ENCODE assay signal across 8 cellular contexts in the genomic region with DNA sequence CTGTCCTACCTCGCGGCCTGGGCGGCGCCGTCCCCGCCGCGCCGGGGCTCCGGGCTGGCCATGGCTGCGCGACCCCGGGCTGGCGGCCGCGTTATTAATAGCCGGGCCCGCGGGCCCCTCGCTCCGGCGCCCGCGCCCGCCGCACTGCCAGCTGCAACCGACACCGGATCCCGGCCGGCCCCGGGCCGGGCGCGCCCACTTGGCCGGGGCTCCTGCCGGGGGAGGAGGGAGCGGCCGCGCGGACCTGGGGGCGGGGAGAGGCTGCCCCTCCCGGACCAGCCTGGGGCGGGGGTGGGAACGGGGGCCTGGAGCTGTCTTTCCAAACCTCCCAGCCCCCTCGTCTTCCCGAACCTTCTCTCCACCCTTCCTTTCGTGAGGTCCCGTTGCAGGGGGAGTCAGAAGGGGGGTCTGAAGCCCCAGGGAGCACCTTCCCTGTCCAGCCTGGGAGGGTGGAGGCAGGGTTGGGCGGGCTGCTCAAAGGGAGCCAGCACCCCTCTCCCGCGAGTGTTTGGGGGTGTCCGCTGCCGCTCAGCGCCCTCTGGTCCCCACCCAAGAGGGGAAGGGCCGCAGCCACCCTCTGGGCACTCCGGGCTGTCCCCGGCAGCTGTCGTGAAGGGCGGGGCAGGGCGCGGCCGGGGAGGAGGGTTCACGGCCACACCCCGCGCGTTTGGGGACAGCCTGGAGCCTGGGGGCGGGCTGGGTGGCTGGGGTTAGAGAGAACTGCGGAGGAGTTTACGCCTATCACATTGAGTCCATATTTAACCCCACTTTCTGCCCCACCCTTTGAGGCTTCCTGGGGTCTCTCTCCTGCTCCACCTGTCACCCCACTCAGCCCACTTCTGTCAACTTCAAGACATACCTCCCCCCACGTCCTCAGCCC. TPM values are rescaled to one million over a fixed set of nuclear protein-coding genes. Genes with fewer than 3 reads are reported as not detected.
DNase-seq lines count a peak whose midpoint lies in the region; ATAC-seq and TF ChIP-seq lines count a peak whose summit lies in the region.

Gene SYNC (minus strand): TSS at position 172 of the 880 bp plus-strand sequence. CDS start 110 bp downstream, at position 62.

- CTCF ChIA-PET in activated B cell treated with CpG ODN at 0.5 μM for 24 hours (lab: Charles Lee) = interaction anchor here (2.1 kb wide), 1 partner anchor 9 kb away, joined by 7 read pairs; no protein-coding TSS in a partner anchor

- H3K79me2 ChIP-seq in GM23248 (ENCODE audit: insufficient read depth) = peaks cover 45% of the 10 kb centered on the region
- peaks cover 14% of the 10 kb centered on the region for H3K79me2 ChIP-seq in fibroblast of lung (ENCODE audit: control insufficient read depth, insufficient read depth, low read length)

- TF ChIP-seq CTCF in activated B cell treated with CpG ODN at 0.5 μM for 24 hours (IDR thresholded peaks at IDR 0.05) (no peak), fibroblast of lung (conservative IDR thresholded peaks at IDR 0.05 in 1 of 2, IDR thresholded peaks at IDR 0.05 in 1 of 2; ENCODE audit: low read depth in 1 of 2, low read length in 2 of 2) (no peak), vagina (IDR thresholded peaks at IDR 0.05) (no peak)

- H3K4me3 ChIP-seq in GM23248 (peak within 1 kb of the TSS; percentile 77), fibroblast of lung (replicated peaks in 1 of 4; ENCODE audit: control extremely low read depth in 1 of 4, insufficient read depth in 1 of 4, low read depth in 3 of 4, low read length in 4 of 4) (peak within 1 kb of the TSS; percentile 66 to 77 (median 70)), muscle layer of colon (ENCODE audit: low read depth in 1 of 2, low read length in 2 of 2) (peak within 1 kb of the TSS; percentile 68 to 84), vagina (peak within 1 kb of the TSS; percentile 67 to 83)

- H3K9ac ChIP-seq in GM23248 (peak within 1 kb of the TSS; percentile 94), fibroblast of lung (ENCODE audit: insufficient read depth, low read length) (peak within 1 kb of the TSS; percentile 88), muscle layer of colon (ENCODE audit: low read length) (peak within 1 kb of the TSS; percentile 71)

- peak within 1 kb of the TSS; percentile 69 for H2AFZ ChIP-seq in GM23248
- peak within 1 kb of the TSS; percentile 65 for H2AFZ ChIP-seq in fibroblast of lung (ENCODE audit: low read length)

- 2% methylated on average over 27 to 45 of the region's 70 CpGs for WGBS in GM23248 (ENCODE audit: low coverage in 1 of 2, low lambda C conversion rate in 2 of 2, missing lambda C conversion rate in 2 of 2), 2 experiments

- H3K4me1 ChIP-seq in GM23248 (ENCODE audit: insufficient read depth) (peaks cover 38% of the 10 kb centered on the region), fibroblast of lung (ENCODE audit: control insufficient read depth, extremely low read depth, insufficient read depth, low read length) (peaks cover 22% of the 10 kb centered on the region), muscle layer of colon (ENCODE audit: insufficient read depth, low read length) (peaks cover 37% of the 10 kb centered on the region), vagina (peaks cover 32% of the 10 kb centered on the region)

- peaks cover 21% of the 10 kb centered on the region for H3K4me1 Mint-ChIP-seq in activated B cell treated with CpG ODN at 0.5 μM for 24 hours

- H3K4me2 ChIP-seq in GM23248 (ENCODE audit: unreplicated experiment) (peak within 1 kb of the TSS; percentile 99), fibroblast of lung (ENCODE audit: extremely low read depth, insufficient read depth, low read length) (peak within 1 kb of the TSS; percentile 98)

- POLR2A ChIA-PET in activated B cell treated with CpG ODN at 0.5 μM for 24 hours (lab: Charles Lee) = interaction anchor here (0.6 kb wide), 1 partner anchor 167 kb away, joined by 3 read pairs; no protein-coding TSS in a partner anchor

- no peak within 1 kb of the TSS for H3K27ac Mint-ChIP-seq in activated B cell treated with CpG ODN at 0.5 μM for 24 hours

- H3K9me3 ChIP-seq in GM23248 (ENCODE audit: low read depth) (no peaks in the 10 kb centered on the region), fibroblast of lung (ENCODE audit: control insufficient read depth, insufficient read depth, low read depth, low read length) (no peaks in the 10 kb centered on the region), muscle layer of colon (ENCODE audit: low read length) (no peaks in the 10 kb centered on the region), vagina (no peaks in the 10 kb centered on the region)

- intact Hi-C loops in activated B cell treated with CpG ODN at 0.5 μM for 24 hours (cut with micrococcal nuclease) (no loop called here), vagina (cut with DNase I) (no loop called here)

- H3F3A ChIP-seq in GM23248 (ENCODE audit: insufficient read depth) = peaks cover 20% of the 10 kb centered on the region

- DNase-seq in ACHN (peak; percentile 66), GM23248 (peak; percentile 81), activated B cell treated with CpG ODN at 0.5 μM for 24 hours (peak; percentile 30), fibroblast of lung (ENCODE audit: low read depth in 2 of 2) (peak; percentile 51 to 89), vagina (ENCODE audit: extremely low spot score in 2 of 2) (no peak), putamen (ENCODE audit: low spot score) (no peak)
- DNase-seq in NK-92 treated with Interleukin-12 subunit alpha and Interleukin-12 subunit beta, amount 100 ng/mL, for 24 hours (lab: John Stamatoyannopoulos, UW) = no peak

- peak in 1 of 2 donors; percentile 23 for TF ChIP-seq POLR2A in vagina (IDR thresholded peaks at IDR 0.05)

- ATAC-seq in activated B cell treated with CpG ODN at 0.5 μM for 24 hours (ENCODE audit: low read depth) = peak; percentile 75

- H3K27me3 ChIP-seq in GM23248 (replicated peaks; ENCODE audit: insufficient read depth) = no peaks in the 10 kb centered on the region
- H3K27me3 ChIP-seq in fibroblast of lung (ENCODE audit: control insufficient read depth, insufficient read depth, low read length) = no peaks in the 10 kb centered on the region
- no peaks in the 10 kb centered on the region for H3K27me3 ChIP-seq in muscle layer of colon (ENCODE audit: control insufficient read depth in 1 of 2, insufficient read depth in 2 of 2, low read length in 2 of 2)
- H3K27me3 ChIP-seq in vagina = no peaks in the 10 kb centered on the region

- H4K20me1 ChIP-seq in GM23248 (ENCODE audit: insufficient read depth) = no peaks in the 10 kb centered on the region
- H4K20me1 ChIP-seq in fibroblast of lung (ENCODE audit: control insufficient read depth, extremely low read depth, insufficient read depth, low read length) = no peaks in the 10 kb centered on the region

- in situ Hi-C loops in ACHN (cut with HindIII; ENCODE audit: low pct_ligation_motif_present, low pct_unique_long_range_greater_than_20kb, low sequenced_read_pairs) = no loop called here
- in situ Hi-C loops in GM23248 (cut with MboI) = no loop called here

- no peaks in the 10 kb centered on the region for H3K9me2 ChIP-seq in GM23248 (ENCODE audit: insufficient read depth)

- H3K36me3 ChIP-seq in GM23248 (ENCODE audit: low read depth) (no peaks in the 10 kb centered on the region), fibroblast of lung (ENCODE audit: control insufficient read depth, insufficient read depth, low read length) (no peaks in the 10 kb centered on the region), muscle layer of colon (ENCODE audit: insufficient read depth, low read length) (no peaks in the 10 kb centered on the region), vagina (no peaks in the 10 kb centered on the region)

- no peaks in the 10 kb centered on the region for H3K9me3 Mint-ChIP-seq in activated B cell treated with CpG ODN at 0.5 μM for 24 hours

- H3K27me3 Mint-ChIP-seq in activated B cell treated with CpG ODN at 0.5 μM for 24 hours = peaks cover 33% of the 10 kb centered on the region

- H3K27ac ChIP-seq in GM23248 (peak within 1 kb of the TSS; percentile 98), fibroblast of lung (ENCODE audit: insufficient read depth, low read length) (peak within 1 kb of the TSS; percentile 92), muscle layer of colon (ENCODE audit: low read depth, low read length) (peak within 1 kb of the TSS; percentile 92), vagina (peak within 1 kb of the TSS; percentile 91)

- H3K36me3 Mint-ChIP-seq in activated B cell treated with CpG ODN at 0.5 μM for 24 hours (ENCODE audit: low read depth) = no peaks in the 10 kb centered on the region

- peak within 1 kb of the TSS; percentile 75 for H3K4me3 Mint-ChIP-seq in activated B cell treated with CpG ODN at 0.5 μM for 24 hours

RNA-seq across cellular contexts. Expression of gene SYNC, which starts in this region (rescaled TPM):
- 103 and 112 TPM in 2 replicates for total RNA-seq in GM23248 (2014; rRNA removed; shearing (Covaris generic))
- polyA plus RNA-seq in GM23248 (2016; fragmentation: Nextera tagmentation; extraction: Ambion mirVana) (60.0 and 60.5 TPM in 2 replicates), fibroblast of lung (31.5 and 50.9 TPM in 2 replicates)
- total RNA-seq in activated B cell treated with CpG ODN at 0.5 μM for 24 hours (not detected in 2 replicates), fibroblast of lung (43.7 and 58.1 TPM in 2 replicates), vagina (13.0 TPM)
- 24.4 and 34.5 TPM in 2 replicates for polyA plus RNA-seq in fibroblast of lung (2012)
- polyA minus RNA-seq in fibroblast of lung (ENCODE audit: low replicate concordance) = 8.8 and 12.8 TPM in 2 replicates

Comparison
In these comparisons a context has a peak if more than half of its experiments do, and no peak if none do; other contexts are left out.
1. RNA of gene SYNC (total RNA-seq): 103 to 112 TPM in GM23248, 43.7 to 58.1 TPM in fibroblast of lung and 13.0 TPM in vagina (single experiment); not detected in activated B cell treated with CpG ODN at 0.5 μM for 24 hours; every median in the first group is over 10 times any median in the second.
2. Peak in DNase-seq and ATAC-seq in activated B cell treated with CpG ODN at 0.5 μM for 24 hours; RNA of the gene not detected or under 1 TPM.
3. DNase-seq: peak in ACHN (single experiment), GM23248 (single experiment) and fibroblast of lung (2 of 2); none in vagina (0 of 2), putamen (single experiment) and NK-92 treated with Interleukin-12 subunit alpha and Interleukin-12 subunit beta, amount 100 ng/mL, for 24 hours (single experiment).
4. Peak in every context shown above with its lines, with median percentiles within 50 percentile points of each other: H3K27ac ChIP-seq, H3K4me3 ChIP-seq and H3K9ac ChIP-seq.